In genomic region chr11:72773291-72773690, GRCh38 we compare ENCODE assay signal across 10 cellular contexts. TPM values are rescaled to one million over a fixed set of nuclear protein-coding genes. Genes with fewer than 3 reads are reported as not detected.
DNase-seq lines count a peak whose midpoint lies in the region; ATAC-seq and TF ChIP-seq lines count a peak whose summit lies in the region.
"Had no signal": no experiment of that assay in that cellular context is flagged by ENCODE, and none has a peak within 500 bp of the region (broad histone marks: within the 10 kb centered on the region; RNA-seq: fewer than 3 reads in every experiment).

No MANE protein-coding gene starts in this region.

- peaks cover 41% of the 10 kb centered on the region for H3K4me1 Mint-ChIP-seq in osteocyte (ENCODE audit: unreplicated experiment)

- no peak for TF ChIP-seq CTCF in DND-41 (IDR thresholded peaks at IDR 0.05; ENCODE audit: borderline replicate concordance, extremely low read depth, low read length, poor library complexity, severe bottlenecking)
- TF ChIP-seq CTCF in fibroblast of mammary gland (conservative IDR thresholded peaks at IDR 0.05; ENCODE audit: control insufficient read depth, insufficient read depth, low read depth, low read length), result no peak
- no peak for TF ChIP-seq CTCF in osteocyte (IDR thresholded peaks at IDR 0.05)

- no peak overlapping the region for H2AFZ ChIP-seq in DND-41 (ENCODE audit: low read depth, low read length)

- no peak overlapping the region for H3K4me2 ChIP-seq in DND-41 (ENCODE audit: insufficient read depth, low read length)

- no peaks in the 10 kb centered on the region for H3K9me3 ChIP-seq in DND-41 (ENCODE audit: insufficient read depth, low read length, severe bottlenecking)
- H3K9me3 ChIP-seq: lower lobe of right lung had no signal

- peaks cover 3% of the 10 kb centered on the region; the same call in 1 of the 2 replicates for H4K20me1 ChIP-seq in DND-41 (ENCODE audit: insufficient read depth, low read length)

- H3K27me3 Mint-ChIP-seq in osteocyte (ENCODE audit: unreplicated experiment), result no peaks in the 10 kb centered on the region

- no peak for DNase-seq in DND-41
- peak; percentile 59 for DNase-seq in RKO (ENCODE audit: low spot score)
- DNase-seq in fibroblast of mammary gland (ENCODE audit: low read depth), result peak; percentile 86
- no peak for DNase-seq in osteocyte (ENCODE audit: extremely low spot score, unreplicated experiment)
- no peak for DNase-seq in NCI-H345 treated with DMSO at 0.1 percent for 48 hours (lab: John Stamatoyannopoulos, UW; ENCODE audit: unreplicated experiment)
- no peak for DNase-seq in NCI-H526 treated with DMSO at 0.1 percent for 48 hours (lab: John Stamatoyannopoulos, UW)
- DNase-seq: lower lobe of right lung, OCI-M1 had no signal

- no peak overlapping the region for H3K9ac ChIP-seq in DND-41 (ENCODE audit: low read depth, low read length)

- H3K4me3 Mint-ChIP-seq in osteocyte (ENCODE audit: unreplicated experiment), result no peak overlapping the region

- H3K27me3 ChIP-seq in DND-41 (ENCODE audit: insufficient read depth, low read length, poor library complexity), result no peaks in the 10 kb centered on the region

- no peaks in the 10 kb centered on the region for H3K4me1 ChIP-seq in DND-41 (ENCODE audit: insufficient read depth, low read length)

- H3K27ac ChIP-seq in DND-41 (ENCODE audit: low read length), result no peak overlapping the region; the same call in 1 of the 2 replicates
- H3K27ac ChIP-seq: lower lobe of right lung had no signal

- H3K36me3 ChIP-seq in DND-41 (ENCODE audit: insufficient read depth, low read length), result no peaks in the 10 kb centered on the region
- H3K36me3 ChIP-seq: lower lobe of right lung had no signal

- H3K79me2 ChIP-seq in DND-41 (ENCODE audit: insufficient read depth, low read length), result no peaks in the 10 kb centered on the region

- peak; percentile 45; the same call in 1 of the 3 replicates for ATAC-seq in DND-41 (ENCODE audit: insufficient read depth, low read depth)
- no peak for ATAC-seq in HG02759 (IDR thresholded peaks at IDR 0.05; ENCODE audit: unreplicated experiment)
- no peak for ATAC-seq in GM19023 (IDR thresholded peaks at IDR 0.05; ENCODE audit: unreplicated experiment)
- ATAC-seq: lower lobe of right lung had no signal

- H3K4me3 ChIP-seq in DND-41 (ENCODE audit: low read depth in 1 of 2, low read length in 2 of 2) (no peak overlapping the region), fibroblast of mammary gland (ENCODE audit: control insufficient read depth, low read depth, low read length) (no peak overlapping the region)
- H3K4me3 ChIP-seq: lower lobe of right lung had no signal

- H3K9me3 Mint-ChIP-seq in osteocyte (ENCODE audit: unreplicated experiment), result no peaks in the 10 kb centered on the region

- peak overlapping the region; percentile 78 for H3K27ac Mint-ChIP-seq in osteocyte (ENCODE audit: unreplicated experiment)

- no peaks in the 10 kb centered on the region for H3K36me3 Mint-ChIP-seq in osteocyte (ENCODE audit: unreplicated experiment)

RNA-seq across cellular contexts. Expression of gene STARD10, which starts 20.6 kb away (rescaled TPM):
- total RNA-seq in osteocyte, result 27.7 and 35.3 TPM in 2 replicates

RNA-seq across cellular contexts. Expression of gene ARAP1, which starts 21.1 kb away (rescaled TPM):
- total RNA-seq in osteocyte, result 61.9 and 64.2 TPM in 2 replicates

RNA-seq across cellular contexts. Expression of gene ATG16L2, which starts 40.9 kb away (rescaled TPM):
- total RNA-seq in osteocyte, result 17.1 and 18.2 TPM in 2 replicates

Comparison
In these comparisons a context has a peak if more than half of its experiments do, and no peak if none do; other contexts are left out.
1. DNase-seq: peak in RKO (single experiment) and fibroblast of mammary gland (single experiment); none in DND-41 (single experiment), osteocyte (single experiment), NCI-H345 treated with DMSO at 0.1 percent for 48 hours (single experiment) and NCI-H526 treated with DMSO at 0.1 percent for 48 hours (single experiment).